Comparison of ENCODE assay signal across 7 cellular contexts in the genomic region with DNA sequence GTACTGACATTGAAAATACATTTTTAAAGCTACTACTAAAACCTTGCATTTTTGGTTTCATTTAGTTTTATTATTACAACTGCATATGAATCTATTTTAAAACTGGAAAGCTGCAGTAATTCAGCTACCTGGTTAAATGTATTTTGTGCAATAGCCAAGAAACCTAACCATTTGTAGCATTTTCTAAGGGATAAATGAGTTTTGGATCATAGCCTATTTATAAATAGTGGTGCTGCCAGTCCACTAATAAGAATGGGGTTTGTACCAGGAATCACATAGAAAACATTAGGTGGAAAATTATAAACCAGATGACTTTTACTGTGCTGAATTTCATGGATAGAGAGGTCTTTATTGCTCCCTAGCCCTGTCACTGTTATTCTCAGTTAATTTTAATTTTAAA.
"Had no signal": no experiment of that assay in that cellular context is flagged by ENCODE, and none has a peak within 500 bp of the region (broad histone marks: within the 10 kb centered on the region; RNA-seq: fewer than 3 reads in every experiment).

No MANE protein-coding gene starts in this region.

- ATAC-seq: GM12878 had no signal

- DNase-seq: GDM1, GF-D8 had no signal

- H3K4me3 ChIP-seq: GM12878 had no signal

- FAIRE-seq: G401.6, GM12878, GM12891, GM12892, GM18507 had no signal
